In the genomic region with DNA sequence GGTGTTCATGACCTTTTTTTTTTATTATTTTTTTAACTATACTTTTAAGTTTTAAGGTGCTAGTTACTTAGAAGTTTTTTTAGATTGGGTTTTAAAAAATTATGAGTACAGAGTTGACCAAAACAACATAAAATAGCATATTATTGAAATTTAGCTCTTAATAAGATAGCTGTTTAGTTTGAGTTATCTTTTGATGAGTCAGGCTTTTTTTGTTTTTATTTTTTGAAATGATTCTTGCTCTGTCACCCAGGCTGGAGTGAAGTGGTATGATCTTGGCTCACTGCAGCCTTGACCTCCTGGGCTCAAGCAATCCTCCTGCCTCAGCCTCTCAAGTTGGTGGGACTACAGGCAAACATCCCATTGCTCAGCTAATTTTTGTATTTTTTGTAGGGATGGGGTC, we compare ENCODE assay signal across 10 cellular contexts. TPM values are rescaled to one million over a fixed set of nuclear protein-coding genes. Genes with fewer than 3 reads are reported as not detected.
"Had no signal": no experiment of that assay in that cellular context is flagged by ENCODE, and none has a peak within 500 bp of the region (broad histone marks: within the 10 kb centered on the region; RNA-seq: fewer than 3 reads in every experiment).

No MANE protein-coding gene starts in this region.

- H3K4me1 ChIP-seq: HAP-1 had no signal

- H2AFZ ChIP-seq: GM23248 had no signal

- H3K4me2 ChIP-seq: KMS-11 had no signal

- H3K27ac ChIP-seq: GM23248, KMS-11 had no signal

- FAIRE-seq: HTR-8/SVneo had no signal

- H3K9me3 ChIP-seq: HAP-1 had no signal

- DNase-seq: GM23248, GOT3, H7, HFFc6, KBM-7 had no signal

- ATAC-seq: HCT116 had no signal

- H3K9ac ChIP-seq: GM23248, KMS-11 had no signal

- H3K4me3 ChIP-seq: GM23248, HAP-1 had no signal

RNA-seq across cellular contexts. Expression of gene ZNF750, which starts 13.6 kb away (rescaled TPM):
- total RNA-seq: GM23248, H4, H7, HFFc6 had no signal
